11 cellular contexts compared by ENCODE assay signal in the genomic region with DNA sequence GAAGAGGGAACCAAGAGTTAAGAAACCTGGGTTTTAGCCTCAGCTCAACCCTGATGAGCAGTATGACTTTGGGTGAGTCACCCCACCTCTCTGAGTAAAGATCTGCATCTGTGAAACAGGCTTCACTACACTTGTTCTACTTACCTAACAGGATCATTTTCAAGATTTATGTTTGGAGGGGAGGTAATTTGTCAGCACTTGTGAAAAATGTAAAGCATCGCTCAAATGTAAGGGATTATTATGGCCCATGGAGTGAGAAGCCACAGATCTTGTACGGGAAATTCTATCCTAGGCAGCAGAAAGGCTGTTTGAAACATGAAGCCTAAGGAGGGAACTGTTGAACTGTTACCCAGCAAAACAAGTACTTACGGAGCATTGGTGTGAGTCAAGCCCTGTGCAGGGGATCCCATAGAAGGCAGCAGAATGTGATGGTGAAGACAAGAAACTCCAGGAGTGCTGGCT.
DNase-seq lines count a peak whose midpoint lies in the region; ATAC-seq, FAIRE-seq and TF ChIP-seq lines count a peak whose summit lies in the region.
"Had no signal": no experiment of that assay in that cellular context is flagged by ENCODE, and none has a peak within 500 bp of the region (broad histone marks: within the 10 kb centered on the region; RNA-seq: fewer than 3 reads in every experiment).

No MANE protein-coding gene starts in this region.

- H3K9me1 ChIP-seq in K562 (ENCODE audit: control insufficient read depth, insufficient read depth, low read length) = no peaks in the 10 kb centered on the region

- H3K9me3 ChIP-seq in BE2C (no peaks in the 10 kb centered on the region), K562 (replicated peaks; ENCODE audit: control insufficient read depth, insufficient read depth, low read depth, low read length) (no peaks in the 10 kb centered on the region), muscle layer of colon (ENCODE audit: low read length) (no peaks in the 10 kb centered on the region)

- no peaks in the 10 kb centered on the region for H4K20me1 ChIP-seq in K562 (replicated peaks; ENCODE audit: control insufficient read depth, insufficient read depth, low read length)

- H3K79me2 ChIP-seq in K562 (ENCODE audit: control insufficient read depth, insufficient read depth, low read length) = no peaks in the 10 kb centered on the region

- TF ChIP-seq CTCF in BE2C (IDR thresholded peaks at IDR 0.05; ENCODE audit: low read depth, low read length) (no peak), K562 (IDR thresholded peaks at IDR 0.05 in 2 of 3, conservative IDR thresholded peaks at IDR 0.05 in 1 of 3; ENCODE audit: insufficient read depth in 2 of 3, low read depth in 1 of 3, low read length in 3 of 3) (no peak)

- TF ChIP-seq POLR2A in K562 (conservative IDR thresholded peaks at IDR 0.05) = no peak

- FAIRE-seq in K562 (lab: Jason Lieb, UNC) (no peak), GM19239 (lab: Jason Lieb, UNC) (no peak)
- FAIRE-seq: GM18507 had no signal

- no peak for TF ChIP-seq RAD21 in K562 (CRISPR knock-in tag; conservative IDR thresholded peaks at IDR 0.05 in 1 of 2, IDR thresholded peaks at IDR 0.05 in 1 of 2)

- H3K27ac ChIP-seq in K562 (ENCODE audit: extremely low read depth, low read depth, low read length) = no peak overlapping the region
- peak overlapping the region; percentile 81 for H3K27ac ChIP-seq in muscle layer of colon (ENCODE audit: low read depth, low read length)

- in situ Hi-C loops in K562 (cut with MboI) = no loop called here

- H3K27me3 ChIP-seq in BE2C (no peaks in the 10 kb centered on the region), K562 (ENCODE audit: control insufficient read depth in 2 of 2, insufficient read depth in 2 of 2, low read length in 2 of 2) (peaks cover 12 to 17% of the 10 kb centered on the region in 2 experiments; a peak in 4 of 5 replicates), muscle layer of colon (ENCODE audit: control insufficient read depth in 1 of 2, insufficient read depth in 2 of 2, low read length in 2 of 2) (no peaks in the 10 kb centered on the region)

- H3K36me3 ChIP-seq in BE2C = no peaks in the 10 kb centered on the region
- H3K36me3 ChIP-seq in K562 (ENCODE audit: control insufficient read depth, insufficient read depth, low read length) = no peaks in the 10 kb centered on the region
- H3K36me3 ChIP-seq in muscle layer of colon (ENCODE audit: insufficient read depth, low read length) = no peaks in the 10 kb centered on the region

- ATAC-seq in K562 = no peak

- intact Hi-C loops in K562 (cut with micrococcal nuclease) = no loop called here

- POLR2A ChIA-PET in K562 (lab: Yijun Ruan, JAX) = no interaction called here

- no peak overlapping the region for H2AFZ ChIP-seq in K562 (ENCODE audit: low read depth, low read length)

- no peak overlapping the region for H3K9ac ChIP-seq in K562 (ENCODE audit: insufficient read depth in 1 of 2, low read depth in 2 of 2, low read length in 2 of 2)
- no peak overlapping the region for H3K9ac ChIP-seq in muscle layer of colon (ENCODE audit: low read length)

- peak overlapping the region; percentile 23; the same call in 1 of the 2 replicates for H3K4me3 ChIP-seq in BE2C (ENCODE audit: low read depth, low read length)
- H3K4me3 ChIP-seq in K562 = no peak overlapping the region
- H3K4me3 ChIP-seq in muscle layer of colon (ENCODE audit: low read depth in 1 of 2, low read length in 2 of 2) = no peak overlapping the region

- no peak overlapping the region for H3K4me2 ChIP-seq in K562 (ENCODE audit: insufficient read depth, low read length)

- 11% methylated on average over 3 of the region's 3 CpGs for WGBS in K562 (ENCODE audit: insufficient coverage, low coverage, missing lambda C conversion rate)

- no peak for TF ChIP-seq EP300 in K562 (IDR thresholded peaks at IDR 0.05; ENCODE audit: low read length)

- BruUV-seq in K562 (replicated peaks; lab: Mats Ljungman, UMichigan) = no TSS peak

- DNase-seq in BE2C (no peak), LHCN-M2 (ENCODE audit: low read depth) (peak; percentile 28), K562 (ENCODE audit: extremely low read depth in 1 of 4, low spot score in 3 of 4) (no peak), RPMI8226 (no peak), GM19239 (ENCODE audit: insufficient read length, low spot score) (no peak)
- DNase-seq in effector CD4-positive, alpha-beta T cell = no peak
- no peak for DNase-seq in stimulated activated CD4-positive, alpha-beta T cell treated with anti-CD3 and anti-CD28 coated beads, Interleukin-4, amount 100 ng/mL, for 1 hour
- DNase-seq: hippocampal formation, NCI-H1694 had no signal

- CTCF ChIA-PET in K562 (lab: Yijun Ruan, JAX; ENCODE audit: low intra/inter-chr PET ratio) = no interaction called here

- H3K4me1 ChIP-seq in BE2C = peaks cover 44% of the 10 kb centered on the region
- no peaks in the 10 kb centered on the region; a peak in 1 of 5 replicates for H3K4me1 ChIP-seq in K562 (replicated peaks in 1 of 2; ENCODE audit: control insufficient read depth in 2 of 2, insufficient read depth in 2 of 2, low read length in 2 of 2)
- peaks cover 61% of the 10 kb centered on the region for H3K4me1 ChIP-seq in muscle layer of colon (ENCODE audit: insufficient read depth, low read length)

TF ChIP-seq in K562, 482 proteins besides CTCF, POLR2A, EP300 and RAD21 (continues in another document):
- TF ChIP-seq TCF3 (CRISPR knock-in tag; IDR thresholded peaks at IDR 0.05) (no peak), SRSF9 (IDR thresholded peaks at IDR 0.05; ENCODE audit: borderline replicate concordance, low read depth, low read length) (no peak), MTA2 (IDR thresholded peaks at IDR 0.05; ENCODE audit: low read depth) (no peak), COPS2 (conservative IDR thresholded peaks at IDR 0.05) (no peak), ILK (tag; IDR thresholded peaks at IDR 0.05; ENCODE audit: borderline replicate concordance, low read depth) (no peak), ZNF140 (CRISPR knock-in tag; IDR thresholded peaks at IDR 0.05) (no peak), STAT5A (IDR thresholded peaks at IDR 0.05; ENCODE audit: borderline replicate concordance, low read length) (no peak), CREBBP (IDR thresholded peaks at IDR 0.05; ENCODE audit: low read depth, low read length) (no peak), GATA2 (CRISPR knock-in tag; IDR thresholded peaks at IDR 0.05) (no peak), TARDBP (IDR thresholded peaks at IDR 0.05) (no peak), ZFX (CRISPR knock-in tag; IDR thresholded peaks at IDR 0.05) (no peak), RNF219 (CRISPR knock-in tag; IDR thresholded peaks at IDR 0.05) (no peak), HOXB6 (CRISPR knock-in tag; IDR thresholded peaks at IDR 0.05; ENCODE audit: borderline replicate concordance) (no peak), HMG20A (CRISPR knock-in tag; conservative IDR thresholded peaks at IDR 0.05) (no peak), SMC3 (conservative IDR thresholded peaks at IDR 0.05; ENCODE audit: insufficient read depth, low read depth, low read length) (no peak), ZNF644 (tag; IDR thresholded peaks at IDR 0.05; ENCODE audit: low read depth) (no peak), DDX20 (tag; IDR thresholded peaks at IDR 0.05; ENCODE audit: low read depth) (no peak), ELK1 (CRISPR knock-in tag; IDR thresholded peaks at IDR 0.05) (no peak), FOSL1 (tag; conservative IDR thresholded peaks at IDR 0.05) (peak; percentile 47; the same call in 1 of the 2 replicates), ZNF766 (CRISPR knock-in tag; conservative IDR thresholded peaks at IDR 0.05) (no peak)
- TF ChIP-seq, protein P1, sequence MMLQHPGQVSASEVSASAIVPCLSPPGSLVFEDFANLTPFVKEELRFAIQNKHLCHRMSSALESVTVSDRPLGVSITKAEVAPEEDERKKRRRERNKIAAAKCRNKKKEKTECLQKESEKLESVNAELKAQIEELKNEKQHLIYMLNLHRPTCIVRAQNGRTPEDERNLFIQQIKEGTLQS (IDR thresholded peaks at IDR 0.05) = peak; percentile 41; the same call in 1 of the 2 replicates
- TF ChIP-seq, protein P1 (CRISPR knock-in tag; conservative IDR thresholded peaks at IDR 0.05) = no peak
